8 cellular contexts compared by ENCODE assay signal in genomic region chr10:127694580-127695193, GRCh38. TPM values are rescaled to one million over a fixed set of nuclear protein-coding genes. Genes with fewer than 3 reads are reported as not detected.
A peak's percentile ranks its signal among the peaks of the same experiment; 100 is the strongest.
DNase-seq lines count a peak whose midpoint lies in the region; ATAC-seq and TF ChIP-seq lines count a peak whose summit lies in the region.

No MANE protein-coding gene starts in this region.

- H3K27me3 ChIP-seq in cardiac muscle cell (no peaks in the 10 kb centered on the region), right atrium auricular region (no peaks in the 10 kb centered on the region)

- H3K36me3 ChIP-seq in cardiac muscle cell, result no peaks in the 10 kb centered on the region
- no peaks in the 10 kb centered on the region for H3K36me3 ChIP-seq in right atrium auricular region

- H3K27ac ChIP-seq in cardiac muscle cell, result no peak overlapping the region
- no peak overlapping the region for H3K27ac ChIP-seq in right atrium auricular region

- DNase-seq in cardiac muscle cell (ENCODE audit: low read depth in 1 of 2, low spot score in 1 of 2) (peak; percentile 6 to 44), right atrium auricular region (ENCODE audit: low spot score) (no peak), SHP77 (lab: John Stamatoyannopoulos, UW) (peak; percentile 50 to 54), germinal center (ENCODE audit: low spot score) (peak; percentile 48), mesothelial cell of epicardium (ENCODE audit: low spot score in 2 of 2, unreplicated experiment in 2 of 2) (no peak), left ventricle myocardium superior (no peak)

- ATAC-seq in HG03280 (IDR thresholded peaks at IDR 0.05; ENCODE audit: unreplicated experiment), result peak; percentile 77
- ATAC-seq in HG03095 (IDR thresholded peaks at IDR 0.05; ENCODE audit: unreplicated experiment), result no peak
- ATAC-seq in left ventricle myocardium superior, result no peak

- H3K4me1 Mint-ChIP-seq in mesothelial cell of epicardium, result no peaks in the 10 kb centered on the region

- H3K36me3 Mint-ChIP-seq in mesothelial cell of epicardium, result no peaks in the 10 kb centered on the region

- H3K4me1 ChIP-seq in cardiac muscle cell (ENCODE audit: low read depth) (no peaks in the 10 kb centered on the region), right atrium auricular region (no peaks in the 10 kb centered on the region)

- H3K4me3 ChIP-seq in cardiac muscle cell, result no peak overlapping the region
- no peak overlapping the region for H3K4me3 ChIP-seq in right atrium auricular region

- peaks cover 51% of the 10 kb centered on the region for H3K27me3 Mint-ChIP-seq in mesothelial cell of epicardium (ENCODE audit: low read depth)

- TF ChIP-seq CTCF in cardiac muscle cell (IDR thresholded peaks at IDR 0.05; ENCODE audit: low read depth, low read length), result peak; percentile 19
- no peak for TF ChIP-seq CTCF in right atrium auricular region (IDR thresholded peaks at IDR 0.05)
- TF ChIP-seq CTCF in mesothelial cell of epicardium (IDR thresholded peaks at IDR 0.05; ENCODE audit: unreplicated experiment), result no peak

- H3K9me3 Mint-ChIP-seq in mesothelial cell of epicardium, result no peaks in the 10 kb centered on the region

- intact Hi-C loops in left ventricle myocardium superior (cut with micrococcal nuclease), result no loop called here

- H3K4me3 Mint-ChIP-seq in mesothelial cell of epicardium, result no peak overlapping the region

- H3K9me3 ChIP-seq in cardiac muscle cell (ENCODE audit: low read depth), result no peaks in the 10 kb centered on the region
- no peaks in the 10 kb centered on the region for H3K9me3 ChIP-seq in right atrium auricular region

- no peak overlapping the region for H3K27ac Mint-ChIP-seq in mesothelial cell of epicardium

RNA-seq across cellular contexts. Expression of gene FOXI2, which starts 42.3 kb away (rescaled TPM):
- not detected in 2 replicates for total RNA-seq in cardiac muscle cell
- polyA plus RNA-seq in cardiac muscle cell, result not detected in 2 replicates
- total RNA-seq in right atrium auricular region, result not detected
- not detected in 3 replicates for total RNA-seq in mesothelial cell of epicardium
- not detected for total RNA-seq in left ventricle myocardium superior

Comparison
In these comparisons a context has a peak if more than half of its experiments do, and no peak if none do; other contexts are left out.
1. DNase-seq: peak in cardiac muscle cell (2 of 2), SHP77 (2 of 2) and germinal center (single experiment); none in right atrium auricular region (single experiment), mesothelial cell of epicardium (0 of 2) and left ventricle myocardium superior (single experiment).